ENCODE assay signal across 20 cellular contexts in the genomic region with DNA sequence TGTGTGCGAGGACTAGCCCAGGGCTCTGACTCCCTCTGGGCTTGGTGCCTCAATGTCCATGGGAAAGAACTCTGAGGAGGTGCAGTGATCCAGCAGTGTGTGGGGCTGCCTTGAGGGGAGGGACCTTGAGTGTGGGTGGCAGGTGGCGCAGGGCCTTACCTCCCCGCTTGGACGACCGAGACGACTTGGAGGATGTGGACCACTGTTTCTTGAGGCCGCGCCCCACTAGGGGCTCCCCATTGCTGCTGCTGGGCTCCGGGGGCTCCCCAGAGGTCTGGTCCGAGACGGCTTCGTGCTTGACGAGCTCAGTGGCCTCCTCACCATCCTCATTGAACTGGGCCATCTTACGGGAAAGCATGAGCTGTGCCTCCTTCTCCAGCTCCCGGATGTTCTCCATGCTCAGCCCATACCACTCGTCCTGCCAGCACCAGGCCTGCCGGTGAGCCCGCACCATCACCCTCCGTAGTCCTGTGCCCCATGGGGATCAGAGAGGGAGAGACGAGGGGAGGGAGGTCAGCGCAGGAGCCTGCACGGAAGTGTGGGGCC. TPM values are rescaled to one million over a fixed set of nuclear protein-coding genes. Genes with fewer than 3 reads are reported as not detected.
A peak's percentile ranks its signal among the peaks of the same experiment; 100 is the strongest.
DNase-seq lines count a peak whose midpoint lies in the region; ATAC-seq and TF ChIP-seq lines count a peak whose summit lies in the region.
"Had no signal": no experiment of that assay in that cellular context is flagged by ENCODE, and none has a peak within 500 bp of the region (broad histone marks: within the 10 kb centered on the region; RNA-seq: fewer than 3 reads in every experiment).

No MANE protein-coding gene starts in this region.

- H3K27me3 ChIP-seq in neural progenitor cell (no peaks in the 10 kb centered on the region), osteoblast (ENCODE audit: insufficient read depth, low read length) (no peaks in the 10 kb centered on the region), upper lobe of right lung (no peaks in the 10 kb centered on the region)
- H3K27me3 ChIP-seq: BLaER1 treated with 17β-estradiol and CSF1 and Interleukin-3, amounts not matched to agents 10 nM and 100 nM had no signal

- TF ChIP-seq CTCF in neural progenitor cell (IDR thresholded peaks at IDR 0.05): no peak
- TF ChIP-seq CTCF in osteoblast (IDR thresholded peaks at IDR 0.05; ENCODE audit: extremely low read depth, low read depth, low read length): no peak
- no peak for TF ChIP-seq CTCF in upper lobe of right lung (IDR thresholded peaks at IDR 0.05)

- H3K4me3 Mint-ChIP-seq in neural progenitor cell: peak overlapping the region; percentile 27
- H3K4me3 Mint-ChIP-seq: B cell; CD4-positive, alpha-beta T cell; CD8-positive, alpha-beta T cell had no signal

- H3K9ac ChIP-seq in neural progenitor cell: no peak overlapping the region
- H3K9ac ChIP-seq: BLaER1 treated with 17β-estradiol and CSF1 and Interleukin-3, amounts not matched to agents 10 nM and 100 nM had no signal

- H3K9me3 ChIP-seq in neural progenitor cell (ENCODE audit: low read depth) (no peaks in the 10 kb centered on the region), osteoblast (ENCODE audit: low read depth, low read length) (no peaks in the 10 kb centered on the region), upper lobe of right lung (no peaks in the 10 kb centered on the region)
- H3K9me3 ChIP-seq: A549; BLaER1 treated with 17β-estradiol and CSF1 and Interleukin-3, amounts not matched to agents 10 nM and 100 nM; Caco-2 had no signal

- H3K4me2 ChIP-seq in neural progenitor cell (no peak overlapping the region), osteoblast (ENCODE audit: insufficient read depth, low read length) (no peak overlapping the region)
- H3K4me2 ChIP-seq: A549; BLaER1 treated with 17β-estradiol and CSF1 and Interleukin-3, amounts not matched to agents 10 nM and 100 nM had no signal

- intact Hi-C loops in left ventricle myocardium superior (cut with micrococcal nuclease): no loop called here
- intact Hi-C loops in left cardiac atrium (cut with DNase I): no loop called here
- intact Hi-C loops in upper lobe of right lung (cut with DNase I): no loop called here

- peaks cover 5% of the 10 kb centered on the region for H3K27me3 Mint-ChIP-seq in neural progenitor cell (ENCODE audit: insufficient read depth, low read depth)
- H3K27me3 Mint-ChIP-seq: B cell; CD4-positive, alpha-beta T cell had no signal

- H3K36me3 ChIP-seq in neural progenitor cell (no peaks in the 10 kb centered on the region), osteoblast (ENCODE audit: insufficient read depth, low read length) (peaks cover 6% of the 10 kb centered on the region), upper lobe of right lung (peaks cover 9% of the 10 kb centered on the region)

- H3K4me3 ChIP-seq in neural progenitor cell: no peak overlapping the region
- no peak overlapping the region for H3K4me3 ChIP-seq in osteoblast (ENCODE audit: insufficient read depth, low read length)
- no peak overlapping the region for H3K4me3 ChIP-seq in upper lobe of right lung
- H3K4me3 ChIP-seq: A549; BLaER1 treated with 17β-estradiol and CSF1 and Interleukin-3, amounts not matched to agents 10 nM and 100 nM had no signal

- ATAC-seq in left ventricle myocardium superior (no peak), left cardiac atrium (no peak), upper lobe of right lung (peak; percentile 7)
- ATAC-seq: A549; CD8-positive, alpha-beta T cell had no signal

- H2AFZ ChIP-seq in neural progenitor cell (replicated peaks): no peak overlapping the region
- no peak overlapping the region for H2AFZ ChIP-seq in osteoblast (ENCODE audit: low read length)

- peaks cover 3% of the 10 kb centered on the region for H3K4me1 Mint-ChIP-seq in neural progenitor cell
- H3K4me1 Mint-ChIP-seq: B cell had no signal

- DNase-seq in left ventricle myocardium superior: peak; percentile 22
- no peak for DNase-seq in left cardiac atrium
- no peak for DNase-seq in neural progenitor cell (ENCODE audit: low spot score)
- DNase-seq in osteoblast (ENCODE audit: insufficient read length, low spot score, missing footprints): peak; percentile 34
- no peak for DNase-seq in upper lobe of right lung
- DNase-seq in NCI-H146 treated with DMSO at 0.1 percent for 48 hours (lab: John Stamatoyannopoulos, UW; ENCODE audit: unreplicated experiment): no peak
- no peak for DNase-seq in activated CD8-positive, alpha-beta memory T cell treated with anti-CD3 and anti-CD28 coated beads, Interleukin-2, amount 50 U/mL, for 4 hours
- DNase-seq in SK-N-DZ (ENCODE audit: low spot score): no peak
- DNase-seq: AML-193; Caco-2; Calu3; CD4-positive, alpha-beta T cell; DMS79 treated with DMSO at 0.1 percent for 48 hours; GF-D8 had no signal

- no peaks in the 10 kb centered on the region for H3F3A ChIP-seq in neural progenitor cell (ENCODE audit: low read depth)

- H3K9me3 Mint-ChIP-seq in neural progenitor cell: no peaks in the 10 kb centered on the region
- H3K9me3 Mint-ChIP-seq: CD4-positive, alpha-beta T cell; CD8-positive, alpha-beta T cell had no signal

- H4K20me1 ChIP-seq in neural progenitor cell (ENCODE audit: low read depth) (no peaks in the 10 kb centered on the region), osteoblast (ENCODE audit: insufficient read depth, low read length) (no peaks in the 10 kb centered on the region)

- peak overlapping the region; percentile 66 for H3K27ac Mint-ChIP-seq in neural progenitor cell
- H3K27ac Mint-ChIP-seq: B cell; CD4-positive, alpha-beta T cell; CD8-positive, alpha-beta T cell had no signal

- no peaks in the 10 kb centered on the region for H3K36me3 Mint-ChIP-seq in neural progenitor cell

- H3K79me2 ChIP-seq in neural progenitor cell (ENCODE audit: low read depth) (no peaks in the 10 kb centered on the region), osteoblast (ENCODE audit: insufficient read depth, low read length) (no peaks in the 10 kb centered on the region)

- H3K27ac ChIP-seq in neural progenitor cell (no peak overlapping the region), osteoblast (ENCODE audit: low read depth, low read length) (no peak overlapping the region), upper lobe of right lung (no peak overlapping the region)
- H3K27ac ChIP-seq: 22Rv1; A549; BLaER1 treated with 17β-estradiol and CSF1 and Interleukin-3, amounts not matched to agents 10 nM and 100 nM; C4-2B had no signal

- H3K4me1 ChIP-seq in neural progenitor cell (no peaks in the 10 kb centered on the region), osteoblast (ENCODE audit: insufficient read depth, low read length) (peaks cover 8% of the 10 kb centered on the region), upper lobe of right lung (no peaks in the 10 kb centered on the region)
- H3K4me1 ChIP-seq: A549, Caco-2 had no signal

RNA-seq across cellular contexts. Expression of gene ARL6IP4, which starts 24.7 kb away (rescaled TPM):
- total RNA-seq in left ventricle myocardium superior: 181 TPM
- total RNA-seq in left cardiac atrium: 100 to 1,000 TPM; 159 to 176 TPM
- 83.8 and 143 TPM in 2 replicates for total RNA-seq in neural progenitor cell (ENCODE audit: low replicate concordance)
- total RNA-seq in osteoblast: 117 and 118 TPM in 2 replicates
- total RNA-seq in upper lobe of right lung: 124 TPM
- polyA plus RNA-seq in SK-N-DZ (2014; cell fraction: cytosol; rRNA removed): 290 and 383 TPM in 2 replicates
- polyA plus RNA-seq in SK-N-DZ (2014; cell fraction: nucleus; rRNA removed): 441 and 504 TPM in 2 replicates

RNA-seq across cellular contexts. Expression of gene OGFOD2, which starts 30.1 kb away (rescaled TPM):
- total RNA-seq in left ventricle myocardium superior: 15.4 TPM
- 10 to 100 TPM; 10.5 to 14.1 TPM for total RNA-seq in left cardiac atrium
- total RNA-seq in neural progenitor cell (ENCODE audit: low replicate concordance): 9.9 and 20.6 TPM in 2 replicates
- 6.5 and 8.3 TPM in 2 replicates for total RNA-seq in osteoblast
- 13.7 TPM for total RNA-seq in upper lobe of right lung
- polyA plus RNA-seq in SK-N-DZ (2014; cell fraction: cytosol; rRNA removed): 27.5 and 33.9 TPM in 2 replicates
- polyA plus RNA-seq in SK-N-DZ (2014; cell fraction: nucleus; rRNA removed): 77.4 and 108 TPM in 2 replicates

RNA-seq across cellular contexts. Expression of gene ABCB9, which starts 38.9 kb away (rescaled TPM):
- total RNA-seq in left ventricle myocardium superior (4.6 TPM), left cardiac atrium (1 to 10 TPM; 5.7 to 5.8 TPM), neural progenitor cell (ENCODE audit: low replicate concordance) (1.9 and 5.3 TPM in 2 replicates), osteoblast (11.9 and 13.0 TPM in 2 replicates), upper lobe of right lung (5.2 TPM)
- 7.0 and 8.9 TPM in 2 replicates for polyA plus RNA-seq in SK-N-DZ (2014; cell fraction: cytosol; rRNA removed)
- 10.2 and 16.0 TPM in 2 replicates for polyA plus RNA-seq in SK-N-DZ (2014; cell fraction: nucleus; rRNA removed)

Comparison
In these comparisons a context has a peak if more than half of its experiments do, and no peak if none do; other contexts are left out.
1. DNase-seq: peak in left ventricle myocardium superior (single experiment) and osteoblast (single experiment); none in left cardiac atrium (single experiment), neural progenitor cell (single experiment), upper lobe of right lung (single experiment), NCI-H146 treated with DMSO at 0.1 percent for 48 hours (single experiment), activated CD8-positive, alpha-beta memory T cell treated with anti-CD3 and anti-CD28 coated beads, Interleukin-2, amount 50 U/mL, for 4 hours (single experiment) and SK-N-DZ (single experiment).